ENCODE assay signal across 1 cellular context in genomic region chr9:137499858-137500661, GRCh38.
TF ChIP-seq lines count a peak whose summit lies in the region.

No MANE protein-coding gene starts in this region.

TF ChIP-seq in H1, 55 proteins besides CTCF, POLR2A, EP300 and RAD21:
- TF ChIP-seq CHD1 (IDR thresholded peaks at IDR 0.05; ENCODE audit: low read depth, low read length) (no peak), EZH2 (IDR thresholded peaks at IDR 0.05; ENCODE audit: low read depth, low read length, severe bottlenecking) (no peak), BCL11A (IDR thresholded peaks at IDR 0.05; ENCODE audit: low read depth in 2 of 2, low read length in 2 of 2) (no peak), BRCA1 (IDR thresholded peaks at IDR 0.05; ENCODE audit: low read depth, low read length) (no peak), JUN (IDR thresholded peaks at IDR 0.05; ENCODE audit: low read depth, low read length) (no peak), TAF1 (IDR thresholded peaks at IDR 0.05; ENCODE audit: low read depth, low read length) (no peak), CBX5 (IDR thresholded peaks at IDR 0.05; ENCODE audit: low read depth, low read length) (no peak), CEBPB (IDR thresholded peaks at IDR 0.05; ENCODE audit: low read depth, low read length) (no peak), SAP30 (IDR thresholded peaks at IDR 0.05; ENCODE audit: insufficient read depth, insufficient replicate concordance, low read length) (no peak), TCF12 (IDR thresholded peaks at IDR 0.05; ENCODE audit: low read depth, low read length) (no peak), TEAD4 (IDR thresholded peaks at IDR 0.05; ENCODE audit: low read depth, low read length) (no peak), CHD7 (IDR thresholded peaks at IDR 0.05; ENCODE audit: insufficient replicate concordance, low read length) (no peak), RNF2 (IDR thresholded peaks at IDR 0.05; ENCODE audit: borderline replicate concordance, low read depth, low read length, missing control alignments, poor library complexity, severe bottlenecking) (no peak), KDM4A (IDR thresholded peaks at IDR 0.05; ENCODE audit: low read depth, low read length, severe bottlenecking) (no peak)
